ENCODE assay signal across 19 cellular contexts in genomic region chr9:129471201-129472019, GRCh38.
A peak's percentile ranks its signal among the peaks of the same experiment; 100 is the strongest.
DNase-seq lines count a peak whose midpoint lies in the region; ATAC-seq and TF ChIP-seq lines count a peak whose summit lies in the region.
"Had no signal": no experiment of that assay in that cellular context is flagged by ENCODE, and none has a peak within 500 bp of the region (broad histone marks: within the 10 kb centered on the region; RNA-seq: fewer than 3 reads in every experiment).

No MANE protein-coding gene starts in this region.

- peak overlapping the region; percentile 61; the same call in 1 of the 2 replicates for H3K27ac ChIP-seq in ACC112 (ENCODE audit: low read depth, low read length)
- H3K27ac ChIP-seq: C4-2B, SK-N-MC had no signal

- H3K4me3 ChIP-seq in ACC112 (ENCODE audit: low read depth, low read length), result no peak overlapping the region
- H3K4me3 ChIP-seq: lung, SK-N-MC, tibial artery had no signal

- no peak for TF ChIP-seq CTCF in mesothelial cell of epicardium (IDR thresholded peaks at IDR 0.05; ENCODE audit: unreplicated experiment)

- POLR2A ChIA-PET in activated CD8-positive, alpha-beta T cell treated with anti-CD3 and anti-CD28 coated beads, Interleukin-2, amount 10 ng/mL, durations not matched to agents 7 days and 5 days (lab: Charles Lee), result no interaction called here

- peaks cover 25% of the 10 kb centered on the region for H3K4me1 Mint-ChIP-seq in activated CD8-positive, alpha-beta T cell treated with anti-CD3 and anti-CD28 coated beads, Interleukin-2, amount 10 ng/mL, durations not matched to agents 7 days and 5 days (ENCODE audit: low read depth)
- H3K4me1 Mint-ChIP-seq in mesothelial cell of epicardium, result peaks cover 28% of the 10 kb centered on the region

- peak overlapping the region; percentile 53 for H3K27ac Mint-ChIP-seq in activated CD8-positive, alpha-beta T cell treated with anti-CD3 and anti-CD28 coated beads, Interleukin-2, amount 10 ng/mL, durations not matched to agents 7 days and 5 days
- peak overlapping the region; percentile 51 for H3K27ac Mint-ChIP-seq in mesothelial cell of epicardium
- H3K27ac Mint-ChIP-seq: activated T-helper 1 cell treated with anti-CD3 and anti-CD28 coated beads, Interleukin-12 subunit alpha, Interleukin-12 subunit beta, Interleukin-2, Interleukin-4 antibody, amounts not matched to agents 30 ng/mL and 10 ng/mL and 1 ng/mL, durations not matched to agents 14 hours and 24 hours and 36 hours; natural killer cell had no signal

- H3K36me3 ChIP-seq in ACC112 (ENCODE audit: insufficient read depth, low read length), result no peaks in the 10 kb centered on the region
- H3K36me3 ChIP-seq: tibial artery had no signal

- H3K79me2 ChIP-seq in ACC112 (ENCODE audit: control insufficient read depth, insufficient read depth, low read length, unreplicated experiment), result no peaks in the 10 kb centered on the region

- H2AFZ ChIP-seq in ACC112 (ENCODE audit: low read length, unreplicated experiment), result no peak overlapping the region

- peak; percentile 69 to 81 for ATAC-seq in activated CD4-positive, CD25-positive, alpha-beta regulatory T cell treated with anti-CD3 and anti-CD28 coated beads, Interleukin-2, amount 50 U/mL, for 24 hours
- ATAC-seq in activated CD8-positive, alpha-beta T cell treated with anti-CD3 and anti-CD28 coated beads, Interleukin-2, amount 10 ng/mL, durations not matched to agents 7 days and 5 days, result peak; percentile 57
- ATAC-seq in HG02571 (IDR thresholded peaks at IDR 0.05; ENCODE audit: unreplicated experiment), result no peak
- no peak for ATAC-seq in GM19463 (IDR thresholded peaks at IDR 0.05; ENCODE audit: unreplicated experiment)
- ATAC-seq: natural killer cell had no signal

- no peaks in the 10 kb centered on the region for H3K27me3 Mint-ChIP-seq in activated CD8-positive, alpha-beta T cell treated with anti-CD3 and anti-CD28 coated beads, Interleukin-2, amount 10 ng/mL, durations not matched to agents 7 days and 5 days (ENCODE audit: low read depth)
- no peaks in the 10 kb centered on the region for H3K27me3 Mint-ChIP-seq in mesothelial cell of epicardium (ENCODE audit: low read depth)

- no peak overlapping the region for H3K4me3 Mint-ChIP-seq in activated CD8-positive, alpha-beta T cell treated with anti-CD3 and anti-CD28 coated beads, Interleukin-2, amount 10 ng/mL, durations not matched to agents 7 days and 5 days
- no peak overlapping the region for H3K4me3 Mint-ChIP-seq in mesothelial cell of epicardium
- H3K4me3 Mint-ChIP-seq: activated T-helper 1 cell treated with anti-CD3 and anti-CD28 coated beads, Interleukin-12 subunit alpha, Interleukin-12 subunit beta, Interleukin-2, Interleukin-4 antibody, amounts not matched to agents 30 ng/mL and 10 ng/mL and 1 ng/mL, durations not matched to agents 14 hours and 24 hours and 36 hours; natural killer cell had no signal

- CTCF ChIA-PET in activated CD8-positive, alpha-beta T cell treated with anti-CD3 and anti-CD28 coated beads, Interleukin-2, amount 10 ng/mL, durations not matched to agents 7 days and 5 days (lab: Charles Lee), result interaction anchor here (0.7 to 1.2 kb wide), 4 partner anchors 11 to 340 kb away, joined by 3 to 4 read pairs (median 3); no protein-coding TSS in a partner anchor

- no peaks in the 10 kb centered on the region for H3K27me3 ChIP-seq in ACC112 (ENCODE audit: insufficient read depth, low read length)
- H3K27me3 ChIP-seq: tibial artery had no signal

- peaks cover 28% of the 10 kb centered on the region for H3K4me1 ChIP-seq in ACC112 (ENCODE audit: control insufficient read depth, insufficient read depth, low read length, unreplicated experiment)

- peaks cover 2% of the 10 kb centered on the region for H3K36me3 Mint-ChIP-seq in activated CD8-positive, alpha-beta T cell treated with anti-CD3 and anti-CD28 coated beads, Interleukin-2, amount 10 ng/mL, durations not matched to agents 7 days and 5 days (ENCODE audit: low read depth)
- H3K36me3 Mint-ChIP-seq in mesothelial cell of epicardium, result no peaks in the 10 kb centered on the region
- H3K36me3 Mint-ChIP-seq: natural killer cell had no signal

- no peak for DNase-seq in activated CD4-positive, CD25-positive, alpha-beta regulatory T cell (lab: John Stamatoyannopoulos, UW)
- DNase-seq in activated CD8-positive, alpha-beta T cell treated with anti-CD3 and anti-CD28 coated beads, Interleukin-2, amount 10 ng/mL, durations not matched to agents 7 days and 5 days, result no peak
- DNase-seq in mesothelial cell of epicardium (ENCODE audit: low spot score in 2 of 2, unreplicated experiment in 2 of 2), result no peak
- DNase-seq in NCI-H2107 treated with DMSO at 0.1 percent for 48 hours (lab: John Stamatoyannopoulos, UW; ENCODE audit: unreplicated experiment), result no peak
- DNase-seq: activated CD4-positive, CD25-positive, alpha-beta regulatory T cell treated with anti-CD3 and anti-CD28 coated beads, Interleukin-2, amount 50 U/mL, for 72 hours; aorta; islet precursor cell; natural killer cell; NCI-H2171 treated with DMSO at 0.1 percent for 48 hours; NCI-H774; tibial artery had no signal

- peaks cover 6% of the 10 kb centered on the region for H3K9me3 Mint-ChIP-seq in activated CD8-positive, alpha-beta T cell treated with anti-CD3 and anti-CD28 coated beads, Interleukin-2, amount 10 ng/mL, durations not matched to agents 7 days and 5 days (ENCODE audit: insufficient read depth)
- no peaks in the 10 kb centered on the region for H3K9me3 Mint-ChIP-seq in mesothelial cell of epicardium
- H3K9me3 Mint-ChIP-seq: activated T-helper 1 cell treated with anti-CD3 and anti-CD28 coated beads, Interleukin-12 subunit alpha, Interleukin-12 subunit beta, Interleukin-2, Interleukin-4 antibody, amounts not matched to agents 30 ng/mL and 10 ng/mL and 1 ng/mL, durations not matched to agents 14 hours and 24 hours and 36 hours; natural killer cell had no signal

Comparison
In these comparisons a context has a peak if more than half of its experiments do, and no peak if none do; other contexts are left out.
1. ATAC-seq: peak in activated CD4-positive, CD25-positive, alpha-beta regulatory T cell treated with anti-CD3 and anti-CD28 coated beads, Interleukin-2, amount 50 U/mL, for 24 hours (2 of 2) and activated CD8-positive, alpha-beta T cell treated with anti-CD3 and anti-CD28 coated beads, Interleukin-2, amount 10 ng/mL, durations not matched to agents 7 days and 5 days (single experiment); none in HG02571 (single experiment) and GM19463 (single experiment).